Comparison of ENCODE assay signal across 22 cellular contexts in the genomic region with DNA sequence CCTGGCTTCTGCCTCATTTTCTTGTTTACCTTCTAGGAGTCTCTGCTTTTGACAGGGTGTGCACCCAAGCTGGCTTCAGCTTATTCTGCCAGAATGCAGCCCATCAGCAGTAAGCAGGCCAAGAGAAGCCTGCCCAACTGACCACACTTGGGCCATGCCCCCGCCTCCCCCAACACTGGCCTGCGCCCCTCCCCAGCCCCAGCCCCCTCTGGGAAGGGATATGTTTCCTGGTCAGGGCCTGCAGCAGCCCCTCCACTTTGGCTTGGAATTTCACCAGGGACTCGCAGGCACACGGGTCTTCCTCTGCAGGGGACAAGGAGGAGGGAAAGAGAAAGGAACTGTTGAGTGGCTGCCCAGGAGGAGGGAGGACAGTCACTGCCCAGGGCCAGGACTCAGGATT. TPM values are rescaled to one million over a fixed set of nuclear protein-coding genes. Genes with fewer than 3 reads are reported as not detected.
A peak's percentile ranks its signal among the peaks of the same experiment; 100 is the strongest.
DNase-seq lines count a peak whose midpoint lies in the region; ATAC-seq and TF ChIP-seq lines count a peak whose summit lies in the region.
"Had no signal": no experiment of that assay in that cellular context is flagged by ENCODE, and none has a peak within 500 bp of the region (broad histone marks: within the 10 kb centered on the region; RNA-seq: fewer than 3 reads in every experiment).

No MANE protein-coding gene starts in this region.

- H4K20me1 ChIP-seq in IMR-90 (ENCODE audit: insufficient read depth, low read length) (no peaks in the 10 kb centered on the region), neural progenitor cell (ENCODE audit: low read depth) (no peaks in the 10 kb centered on the region), osteoblast (ENCODE audit: insufficient read depth, low read length) (no peaks in the 10 kb centered on the region)

- no peak overlapping the region for H3K4me3 Mint-ChIP-seq in neural progenitor cell
- H3K4me3 Mint-ChIP-seq: B cell; CD4-positive, alpha-beta T cell; CD8-positive, alpha-beta T cell had no signal

- H4K5ac ChIP-seq in IMR-90 (ENCODE audit: low read depth, low read length): no peak overlapping the region

- peaks cover 2% of the 10 kb centered on the region for H3K36me3 Mint-ChIP-seq in neural progenitor cell
- H3K36me3 Mint-ChIP-seq: CD8-positive, alpha-beta T cell had no signal

- no peak for TF ChIP-seq POLR2A in IMR-90 (IDR thresholded peaks at IDR 0.05; ENCODE audit: low read depth, low read length)

- H3K9me3 Mint-ChIP-seq in neural progenitor cell: peaks cover 17% of the 10 kb centered on the region
- H3K9me3 Mint-ChIP-seq: CD8-positive, alpha-beta T cell had no signal

- POLR2A ChIA-PET in IMR-90 (lab: Charles Lee; ENCODE audit: unreplicated experiment): no interaction called here
- POLR2A ChIA-PET in RWPE1 (lab: Yijun Ruan, JAX; ENCODE audit: low non-redundant PET): no interaction called here

- no peak overlapping the region for H3K18ac ChIP-seq in IMR-90 (ENCODE audit: low read depth, low read length)

- H3K4me2 ChIP-seq in IMR-90 (ENCODE audit: low read depth, low read length): no peak overlapping the region
- H3K4me2 ChIP-seq in neural progenitor cell: no peak overlapping the region
- no peak overlapping the region for H3K4me2 ChIP-seq in osteoblast (ENCODE audit: insufficient read depth, low read length)
- H3K4me2 ChIP-seq: A549; BLaER1 treated with 17β-estradiol and CSF1 and Interleukin-3, amounts not matched to agents 10 nM and 100 nM had no signal

- CTCF ChIA-PET in IMR-90 (lab: Yijun Ruan, JAX) (no interaction called here), RWPE1 (lab: Yijun Ruan, JAX) (no interaction called here)

- H3K4me1 ChIP-seq in IMR-90 (ENCODE audit: control insufficient read depth, insufficient read depth, low read length): peaks cover under 1% of the 10 kb centered on the region; the same call in 1 of the 2 replicates
- H3K4me1 ChIP-seq in neural progenitor cell: peaks cover 6% of the 10 kb centered on the region
- H3K4me1 ChIP-seq in osteoblast (ENCODE audit: insufficient read depth, low read length): peaks cover 5% of the 10 kb centered on the region
- H3K4me1 ChIP-seq: A549, Caco-2 had no signal

- 0 out of 4 replicates have a peak, but pooled peaks cover 0 to 2% of the 10 kb centered on the region in 2 experiments for H3K79me1 ChIP-seq in IMR-90 (ENCODE audit: low read depth in 1 of 2, low read length in 2 of 2)

- H4K91ac ChIP-seq in IMR-90 (ENCODE audit: insufficient read depth, low read depth, low read length): no peak overlapping the region

- WGBS in IMR-90 (ENCODE audit: extremely low coverage in 2 of 2, insufficient read length in 1 of 2), 2 experiments: no CpG with 5 or more reads among the region's 4 CpGs

- no peak overlapping the region for H3K23ac ChIP-seq in IMR-90 (ENCODE audit: low read depth, low read length)

- no peak overlapping the region for H2AK9ac ChIP-seq in IMR-90 (replicated peaks; ENCODE audit: low read depth, low read length, poor library complexity)

- no peak overlapping the region for H2BK120ac ChIP-seq in IMR-90 (ENCODE audit: low read depth, low read length)

- H3K27ac ChIP-seq in IMR-90 (ENCODE audit: insufficient read depth, low read length): no peak overlapping the region
- H3K27ac ChIP-seq in RWPE1: peak overlapping the region; percentile 20
- no peak overlapping the region for H3K27ac ChIP-seq in neural progenitor cell
- H3K27ac ChIP-seq in osteoblast (ENCODE audit: low read depth, low read length): no peak overlapping the region
- H3K27ac ChIP-seq: 22Rv1; A549; BLaER1 treated with 17β-estradiol and CSF1 and Interleukin-3, amounts not matched to agents 10 nM and 100 nM; C4-2B had no signal

- in situ Hi-C loops in IMR-90 (cut with MboI; ENCODE audit: low sequenced_read_pairs): loop anchor here (10.0 kb wide), 1 partner anchor 1479 kb away; a partner anchor contains a TSS

- H3K56ac ChIP-seq in IMR-90 (ENCODE audit: extremely low read depth, insufficient read depth, low read length): no peak overlapping the region

- no peak overlapping the region for H2BK20ac ChIP-seq in IMR-90 (ENCODE audit: low read depth, low read length)

- peaks cover 23% of the 10 kb centered on the region for H3K4me1 Mint-ChIP-seq in neural progenitor cell

- no peak for TF ChIP-seq RAD21 in IMR-90 (IDR thresholded peaks at IDR 0.05; ENCODE audit: low read length)

- no peak overlapping the region for H2BK5ac ChIP-seq in IMR-90 (ENCODE audit: low read depth, low read length, poor library complexity, severe bottlenecking)

- no peaks in the 10 kb centered on the region; the same call in 1 of the 2 replicates for H3K9me3 ChIP-seq in IMR-90 (ENCODE audit: control insufficient read depth, insufficient read depth, low read length)
- H3K9me3 ChIP-seq in neural progenitor cell (ENCODE audit: low read depth): no peaks in the 10 kb centered on the region
- H3K9me3 ChIP-seq in osteoblast (ENCODE audit: low read depth, low read length): peaks cover 3% of the 10 kb centered on the region
- H3K9me3 ChIP-seq: Caco-2 had no signal

- peaks cover 4% of the 10 kb centered on the region for H3F3A ChIP-seq in neural progenitor cell (ENCODE audit: low read depth)

- H3K36me3 ChIP-seq in IMR-90 (ENCODE audit: control insufficient read depth, insufficient read depth, low read length) (no peaks in the 10 kb centered on the region), neural progenitor cell (no peaks in the 10 kb centered on the region), osteoblast (ENCODE audit: insufficient read depth, low read length) (no peaks in the 10 kb centered on the region)
- H3K36me3 ChIP-seq: BLaER1 treated with 17β-estradiol and CSF1 and Interleukin-3, amounts not matched to agents 10 nM and 100 nM had no signal

- BruUV-seq in IMR-90 (replicated peaks; lab: Mats Ljungman, UMichigan): no TSS peak

- peaks cover 33% of the 10 kb centered on the region for H3K27me3 ChIP-seq in IMR-90 (ENCODE audit: control insufficient read depth, insufficient read depth, low read length)
- no peaks in the 10 kb centered on the region for H3K27me3 ChIP-seq in neural progenitor cell
- H3K27me3 ChIP-seq in osteoblast (ENCODE audit: insufficient read depth, low read length): peaks cover 24% of the 10 kb centered on the region
- H3K27me3 ChIP-seq: BLaER1 treated with 17β-estradiol and CSF1 and Interleukin-3, amounts not matched to agents 10 nM and 100 nM had no signal

- DNase-seq in IMR-90: no peak
- DNase-seq in RWPE1 (ENCODE audit: low spot score): no peak
- no peak for DNase-seq in neural progenitor cell (ENCODE audit: low spot score)
- peak; percentile 51 for DNase-seq in osteoblast (ENCODE audit: insufficient read length, low spot score, missing footprints)
- no peak for DNase-seq in effector CD8-positive, alpha-beta T cell (lab: John Stamatoyannopoulos, UW)
- no peak for DNase-seq in putamen (ENCODE audit: low spot score)
- no peak for DNase-seq in activated CD4-positive, alpha-beta T cell treated with anti-CD3 and anti-CD28 coated beads for 4 hours
- DNase-seq: AML-193; Caco-2; Calu3; CD4-positive, alpha-beta T cell; CD8-positive, alpha-beta T cell; DMS79 treated with DMSO at 0.1 percent for 48 hours; GDM1 had no signal

- H3K79me2 ChIP-seq in neural progenitor cell (ENCODE audit: low read depth) (no peaks in the 10 kb centered on the region), osteoblast (ENCODE audit: insufficient read depth, low read length) (no peaks in the 10 kb centered on the region)

- TF ChIP-seq CTCF in IMR-90 (conservative IDR thresholded peaks at IDR 0.05; ENCODE audit: low read depth, low read length) (no peak), RWPE1 (conservative IDR thresholded peaks at IDR 0.05; ENCODE audit: low read depth) (no peak), neural progenitor cell (IDR thresholded peaks at IDR 0.05) (no peak), osteoblast (IDR thresholded peaks at IDR 0.05; ENCODE audit: extremely low read depth, low read depth, low read length) (no peak)

- H4K8ac ChIP-seq in IMR-90 (ENCODE audit: low read depth in 2 of 2, low read length in 2 of 2): no peak overlapping the region

- H3K27me3 Mint-ChIP-seq in neural progenitor cell (ENCODE audit: insufficient read depth, low read depth): peaks cover 18% of the 10 kb centered on the region

- intact Hi-C loops in IMR-90 (cut with micrococcal nuclease): no loop called here

- no peaks in the 10 kb centered on the region for H3K9me1 ChIP-seq in IMR-90 (ENCODE audit: insufficient read depth, low read length)

- H3K4ac ChIP-seq in IMR-90 (ENCODE audit: low read depth, low read length): no peak overlapping the region

- no peak overlapping the region for H3K14ac ChIP-seq in IMR-90 (replicated peaks; ENCODE audit: low read depth, low read length)

- no peak overlapping the region for H2BK15ac ChIP-seq in IMR-90 (ENCODE audit: low read depth, low read length)

- dilution Hi-C loops in IMR-90 (cut with HindIII; ENCODE audit: low sequenced_read_pairs, unreplicated experiment): no loop called here

- ATAC-seq in IMR-90 (ENCODE audit: low read depth) (no peak), GM21737 (IDR thresholded peaks at IDR 0.05; ENCODE audit: unreplicated experiment) (no peak)
- ATAC-seq: A549; CD8-positive, alpha-beta T cell; GM12878 had no signal

- H3K9ac ChIP-seq in IMR-90 (ENCODE audit: low read depth, low read length) (no peak overlapping the region), neural progenitor cell (no peak overlapping the region)
- H3K9ac ChIP-seq: BLaER1 treated with 17β-estradiol and CSF1 and Interleukin-3, amounts not matched to agents 10 nM and 100 nM had no signal

- H3K27ac Mint-ChIP-seq in neural progenitor cell: peak overlapping the region; percentile 76
- H3K27ac Mint-ChIP-seq: B cell; CD4-positive, alpha-beta T cell; CD8-positive, alpha-beta T cell had no signal

- H3K4me3 ChIP-seq in IMR-90 (ENCODE audit: insufficient read depth, low read depth, low read length): no peak overlapping the region
- H3K4me3 ChIP-seq in neural progenitor cell: no peak overlapping the region
- H3K4me3 ChIP-seq in osteoblast (ENCODE audit: insufficient read depth, low read length): no peak overlapping the region
- H3K4me3 ChIP-seq: A549; BLaER1 treated with 17β-estradiol and CSF1 and Interleukin-3, amounts not matched to agents 10 nM and 100 nM; GM12878 had no signal

- H2AFZ ChIP-seq in IMR-90 (replicated peaks; ENCODE audit: low read length, poor library complexity) (peak overlapping the region; percentile 28), neural progenitor cell (replicated peaks) (no peak overlapping the region), osteoblast (ENCODE audit: low read length) (no peak overlapping the region)

- no peak overlapping the region for H2AK5ac ChIP-seq in IMR-90 (ENCODE audit: low read depth, low read length)

RNA-seq across cellular contexts. Expression of a gene that starts 9.4 kb away (rescaled TPM):
- 0.56 TPM in 1 of 2 replicates, not detected in the other for total RNA-seq in IMR-90 (2012; rRNA removed)
- 0.10 and 0.27 TPM in 2 replicates for polyA plus RNA-seq in IMR-90 (2012; rRNA removed)
- polyA plus RNA-seq in IMR-90 (2012; cell fraction: cytosol; rRNA removed): 0.03 TPM in 1 of 2 replicates, not detected in the other
- polyA plus RNA-seq in IMR-90 (2012; cell fraction: nucleus; rRNA removed; ENCODE audit: low replicate concordance): 1.1 and 1.3 TPM in 2 replicates
- total RNA-seq in neural progenitor cell (ENCODE audit: low replicate concordance): 0.09 TPM in 1 of 2 replicates, not detected in the other
- total RNA-seq in osteoblast: under 0.01 TPM in 1 of 2 replicates, not detected in the other
- total RNA-seq: A172, Caco-2, Calu3 had no signal

RNA-seq across cellular contexts. Expression of a gene that starts 43.5 kb away (rescaled TPM):
- under 0.01 TPM in 1 of 2 replicates, not detected in the other for total RNA-seq in IMR-90 (2012; rRNA removed)
- 0.09 TPM in 2 replicates for polyA plus RNA-seq in IMR-90 (2012; rRNA removed)
- 0.12 TPM in 1 of 2 replicates, not detected in the other for polyA plus RNA-seq in IMR-90 (2012; cell fraction: cytosol; rRNA removed)
- 0.07 and 0.16 TPM in 2 replicates for polyA plus RNA-seq in IMR-90 (2012; cell fraction: nucleus; rRNA removed; ENCODE audit: low replicate concordance)
- not detected in 2 replicates for total RNA-seq in neural progenitor cell (ENCODE audit: low replicate concordance)
- total RNA-seq in osteoblast: 0.72 and 1.8 TPM in 2 replicates
- total RNA-seq: A172, Caco-2, Calu3 had no signal
